1 cellular context compared by ENCODE assay signal in genomic region chr1:173206816-173207595, GRCh38.
TF ChIP-seq lines count a peak whose summit lies in the region.

TSS of gene TNFSF4 (minus strand) at chr1:173207331. CDS start at chr1:173207176, 155 bp downstream.

TF ChIP-seq in HepG2, 621 proteins besides CTCF, POLR2A, EP300 and RAD21:
- peak; percentile 51; the same call in 1 of the 2 replicates for TF ChIP-seq ZBTB38 (CRISPR knock-in tag; IDR thresholded peaks at IDR 0.05)
- no peak for TF ChIP-seq AHR (CRISPR knock-in tag; IDR thresholded peaks at IDR 0.05)
